ENCODE assay signal across 1 cellular context in genomic region chrX:154321624-154322023, GRCh38.
TF ChIP-seq lines count a peak whose summit lies in the region.

No MANE protein-coding gene starts in this region.

TF ChIP-seq in WTC11, 78 proteins besides CTCF, POLR2A, EP300 and RAD21 (continued from another document):
- no peak for TF ChIP-seq PREB (CRISPR knock-in tag; IDR thresholded peaks at IDR 0.05; ENCODE audit: borderline replicate concordance)
- no peak for TF ChIP-seq FOXJ3 (CRISPR knock-in tag; IDR thresholded peaks at IDR 0.05; ENCODE audit: borderline replicate concordance)
- TF ChIP-seq NR3C1 (CRISPR knock-in tag; conservative IDR thresholded peaks at IDR 0.05; ENCODE audit: low read depth): no peak
